ENCODE assay signal across 1 cellular context in the genomic region with DNA sequence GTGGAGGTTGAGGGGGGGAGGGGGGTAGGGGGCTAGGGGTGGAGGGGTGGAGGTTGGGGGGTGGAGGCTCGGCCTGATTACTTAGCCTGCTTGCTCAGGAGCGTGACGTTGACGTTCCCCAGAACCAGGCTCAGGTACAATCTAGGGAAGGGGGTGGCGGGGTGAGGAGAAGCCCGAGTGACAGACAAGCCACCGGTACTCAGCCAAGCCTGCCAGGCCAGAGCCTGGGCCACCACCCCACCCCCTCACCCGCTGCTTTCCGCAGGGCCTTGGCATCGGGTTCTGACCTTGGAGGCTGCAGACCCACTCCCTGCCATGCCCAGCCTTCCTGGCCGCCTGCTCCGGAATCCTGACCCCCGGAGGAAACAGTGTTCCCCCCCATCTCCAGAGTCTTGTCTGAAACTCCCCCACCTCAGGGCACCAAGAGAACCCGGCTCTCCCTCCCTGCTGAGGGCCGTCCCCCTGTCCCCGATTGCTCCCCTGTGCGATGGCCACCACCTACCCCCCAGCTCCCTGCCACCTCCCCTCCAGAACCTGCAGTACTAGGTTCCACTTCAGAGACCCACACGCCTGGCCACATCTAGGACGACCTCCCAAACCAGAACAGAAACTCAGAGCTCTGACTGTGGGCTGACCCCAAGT.
TF ChIP-seq lines count a peak whose summit lies in the region.

No MANE protein-coding gene starts in this region.

TF ChIP-seq in A549, 52 proteins besides CTCF, POLR2A, EP300 and RAD21 (continued from another document):
- TF ChIP-seq, protein P1, sequence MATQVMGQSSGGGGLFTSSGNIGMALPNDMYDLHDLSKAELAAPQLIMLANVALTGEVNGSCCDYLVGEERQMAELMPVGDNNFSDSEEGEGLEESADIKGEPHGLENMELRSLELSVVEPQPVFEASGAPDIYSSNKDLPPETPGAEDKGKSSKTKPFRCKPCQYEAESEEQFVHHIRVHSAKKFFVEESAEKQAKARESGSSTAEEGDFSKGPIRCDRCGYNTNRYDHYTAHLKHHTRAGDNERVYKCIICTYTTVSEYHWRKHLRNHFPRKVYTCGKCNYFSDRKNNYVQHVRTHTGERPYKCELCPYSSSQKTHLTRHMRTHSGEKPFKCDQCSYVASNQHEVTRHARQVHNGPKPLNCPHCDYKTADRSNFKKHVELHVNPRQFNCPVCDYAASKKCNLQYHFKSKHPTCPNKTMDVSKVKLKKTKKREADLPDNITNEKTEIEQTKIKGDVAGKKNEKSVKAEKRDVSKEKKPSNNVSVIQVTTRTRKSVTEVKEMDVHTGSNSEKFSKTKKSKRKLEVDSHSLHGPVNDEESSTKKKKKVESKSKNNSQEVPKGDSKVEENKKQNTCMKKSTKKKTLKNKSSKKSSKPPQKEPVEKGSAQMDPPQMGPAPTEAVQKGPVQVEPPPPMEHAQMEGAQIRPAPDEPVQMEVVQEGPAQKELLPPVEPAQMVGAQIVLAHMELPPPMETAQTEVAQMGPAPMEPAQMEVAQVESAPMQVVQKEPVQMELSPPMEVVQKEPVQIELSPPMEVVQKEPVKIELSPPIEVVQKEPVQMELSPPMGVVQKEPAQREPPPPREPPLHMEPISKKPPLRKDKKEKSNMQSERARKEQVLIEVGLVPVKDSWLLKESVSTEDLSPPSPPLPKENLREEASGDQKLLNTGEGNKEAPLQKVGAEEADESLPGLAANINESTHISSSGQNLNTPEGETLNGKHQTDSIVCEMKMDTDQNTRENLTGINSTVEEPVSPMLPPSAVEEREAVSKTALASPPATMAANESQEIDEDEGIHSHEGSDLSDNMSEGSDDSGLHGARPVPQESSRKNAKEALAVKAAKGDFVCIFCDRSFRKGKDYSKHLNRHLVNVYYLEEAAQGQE (IDR thresholded peaks at IDR 0.05) = no peak
- TF ChIP-seq SMC3 (IDR thresholded peaks at IDR 0.05) = no peak
- TF ChIP-seq ZC3H11A (IDR thresholded peaks at IDR 0.05) = no peak
- no peak for TF ChIP-seq NR3C1 (IDR thresholded peaks at IDR 0.05)
- no peak for TF ChIP-seq JUN (IDR thresholded peaks at IDR 0.05)
- TF ChIP-seq, protein P2, sequence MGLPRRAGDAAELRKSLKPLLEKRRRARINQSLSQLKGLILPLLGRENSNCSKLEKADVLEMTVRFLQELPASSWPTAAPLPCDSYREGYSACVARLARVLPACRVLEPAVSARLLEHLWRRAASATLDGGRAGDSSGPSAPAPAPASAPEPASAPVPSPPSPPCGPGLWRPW (IDR thresholded peaks at IDR 0.05) = no peak
- no peak for TF ChIP-seq CBX2 (IDR thresholded peaks at IDR 0.05; ENCODE audit: borderline replicate concordance, low read depth)
- no peak for TF ChIP-seq HOXB5 (CRISPR knock-in tag; IDR thresholded peaks at IDR 0.05)
- no peak for TF ChIP-seq EHF (CRISPR knock-in tag; IDR thresholded peaks at IDR 0.05)
- no peak for TF ChIP-seq POLR2AphosphoS2 (conservative IDR thresholded peaks at IDR 0.05; ENCODE audit: low read length)
- TF ChIP-seq ZFP36 (IDR thresholded peaks at IDR 0.05; ENCODE audit: borderline replicate concordance, partially characterized antibody) = no peak
- TF ChIP-seq, protein P3, sequence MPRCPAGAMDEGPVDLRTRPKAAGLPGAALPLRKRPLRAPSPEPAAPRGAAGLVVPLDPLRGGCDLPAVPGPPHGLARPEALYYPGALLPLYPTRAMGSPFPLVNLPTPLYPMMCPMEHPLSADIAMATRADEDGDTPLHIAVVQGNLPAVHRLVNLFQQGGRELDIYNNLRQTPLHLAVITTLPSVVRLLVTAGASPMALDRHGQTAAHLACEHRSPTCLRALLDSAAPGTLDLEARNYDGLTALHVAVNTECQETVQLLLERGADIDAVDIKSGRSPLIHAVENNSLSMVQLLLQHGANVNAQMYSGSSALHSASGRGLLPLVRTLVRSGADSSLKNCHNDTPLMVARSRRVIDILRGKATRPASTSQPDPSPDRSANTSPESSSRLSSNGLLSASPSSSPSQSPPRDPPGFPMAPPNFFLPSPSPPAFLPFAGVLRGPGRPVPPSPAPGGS (IDR thresholded peaks at IDR 0.05) = no peak
- no peak for TF ChIP-seq PHF8 (IDR thresholded peaks at IDR 0.05; ENCODE audit: borderline replicate concordance, low read depth)
- no peak for TF ChIP-seq CHD4 (IDR thresholded peaks at IDR 0.05; ENCODE audit: borderline replicate concordance)
- TF ChIP-seq NFE2L2 (conservative IDR thresholded peaks at IDR 0.05; ENCODE audit: low read length) = no peak
